ENCODE assay signal across 9 cellular contexts in the genomic region with DNA sequence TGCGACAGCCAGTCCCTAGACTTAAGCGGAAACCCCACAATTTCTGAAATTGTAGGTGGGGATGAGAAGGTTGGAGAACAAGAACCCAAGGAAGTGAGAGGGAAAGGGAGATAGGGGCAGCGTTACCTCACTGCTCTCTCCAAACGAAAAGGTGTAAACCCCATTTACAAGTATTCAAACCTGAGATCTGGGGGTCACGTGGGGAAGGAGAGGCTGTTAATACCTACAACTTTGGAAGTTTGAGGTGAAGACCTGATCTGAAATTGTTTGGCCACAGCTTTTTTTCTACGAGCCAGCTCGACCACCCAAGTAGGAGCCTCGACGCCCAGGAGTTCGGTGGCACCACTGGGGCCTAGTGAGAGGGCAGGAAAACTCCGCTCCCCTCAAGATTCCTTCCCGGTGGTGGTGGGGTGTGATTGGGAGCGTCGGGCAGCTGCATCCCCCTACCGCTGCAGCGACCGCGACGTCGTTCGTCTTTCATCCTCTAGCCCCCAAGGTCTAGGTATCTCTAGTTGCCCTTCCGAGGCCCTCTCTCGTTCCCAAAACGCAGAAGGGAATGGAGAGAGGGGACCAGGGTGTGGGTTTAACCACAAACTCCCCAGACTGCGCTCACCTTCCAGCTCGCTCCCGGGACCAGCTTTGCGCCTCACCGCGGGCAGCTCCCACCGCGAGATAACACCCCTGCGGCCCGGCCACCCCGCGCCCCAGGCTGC. TPM values are rescaled to one million over a fixed set of nuclear protein-coding genes. Genes with fewer than 3 reads are reported as not detected.
DNase-seq lines count a peak whose midpoint lies in the region; ATAC-seq, FAIRE-seq and TF ChIP-seq lines count a peak whose summit lies in the region.
"Had no signal": no experiment of that assay in that cellular context is flagged by ENCODE, and none has a peak within 500 bp of the region (broad histone marks: within the 10 kb centered on the region; RNA-seq: fewer than 3 reads in every experiment).

No MANE protein-coding gene starts in this region.

- peaks cover 1% of the 10 kb centered on the region; the same call in 1 of the 2 replicates for H4K20me1 ChIP-seq in HepG2 (ENCODE audit: insufficient read depth, low read length)

- no peaks in the 10 kb centered on the region for H3K9me3 ChIP-seq in HepG2 (ENCODE audit: low read length)
- no peaks in the 10 kb centered on the region for H3K9me3 ChIP-seq in upper lobe of right lung

- no peak overlapping the region for H3K27ac Mint-ChIP-seq in activated naive CD4-positive, alpha-beta T cell treated with anti-CD3 and anti-CD28 coated beads for 36 hours
- no peak overlapping the region for H3K27ac Mint-ChIP-seq in activated naive CD4-positive, alpha-beta T cell treated with anti-CD3 and anti-CD28 coated beads, Interleukin-2, amount 50 U/mL, for 72 hours

- H2AFZ ChIP-seq in HepG2 (ENCODE audit: low read length): no peak overlapping the region

- H3K36me3 Mint-ChIP-seq in activated naive CD4-positive, alpha-beta T cell treated with anti-CD3 and anti-CD28 coated beads for 36 hours (ENCODE audit: low read depth): no peaks in the 10 kb centered on the region
- no peaks in the 10 kb centered on the region for H3K36me3 Mint-ChIP-seq in activated naive CD4-positive, alpha-beta T cell treated with anti-CD3 and anti-CD28 coated beads, Interleukin-2, amount 50 U/mL, for 72 hours

- FAIRE-seq in HepG2 (lab: Jason Lieb, UNC): no peak

- TF ChIP-seq CTCF in astrocyte of the spinal cord (IDR thresholded peaks at IDR 0.05; ENCODE audit: low read depth, low read length): no peak
- 0 out of 2 replicates have a peak, but pooled peaks have one; percentile 6 for TF ChIP-seq CTCF in HepG2 (CRISPR knock-in tag; IDR thresholded peaks at IDR 0.05)
- no peak for TF ChIP-seq CTCF in upper lobe of right lung (IDR thresholded peaks at IDR 0.05)

- in situ Hi-C loops in astrocyte of the spinal cord (cut with HindIII; ENCODE audit: low sequenced_read_pairs): no loop called here
- in situ Hi-C loops in HepG2 (cut with HindIII; ENCODE audit: extremely low pct_ligation_motif_present, low pct_unique_long_range_greater_than_20kb): loop anchor here (5.0 kb wide), 1 partner anchor 43 kb away; no protein-coding TSS in a partner anchor

- H3K9me3 Mint-ChIP-seq in activated naive CD4-positive, alpha-beta T cell treated with anti-CD3 and anti-CD28 coated beads for 36 hours: no peaks in the 10 kb centered on the region
- no peaks in the 10 kb centered on the region for H3K9me3 Mint-ChIP-seq in activated naive CD4-positive, alpha-beta T cell treated with anti-CD3 and anti-CD28 coated beads, Interleukin-2, amount 50 U/mL, for 72 hours

- H3K27me3 ChIP-seq in HepG2 (ENCODE audit: control insufficient read depth in 1 of 2, insufficient read depth in 2 of 2, low read length in 2 of 2) (peaks cover 0 to 4% of the 10 kb centered on the region in 2 experiments; a peak in 2 of 5 replicates), upper lobe of right lung (no peaks in the 10 kb centered on the region)

- TF ChIP-seq RAD21 in HepG2 (CRISPR knock-in tag; IDR thresholded peaks at IDR 0.05): no peak

- CTCF ChIA-PET in activated naive CD4-positive, alpha-beta T cell treated with anti-CD3 and anti-CD28 coated beads for 36 hours (lab: Charles Lee): no interaction called here
- CTCF ChIA-PET in HepG2 (lab: Yijun Ruan, JAX; ENCODE audit: low intra/inter-chr PET ratio, low total read pairs): no interaction called here

- ATAC-seq in activated naive CD4-positive, alpha-beta T cell treated with anti-CD3 and anti-CD28 coated beads, Interleukin-2, amount 50 U/mL, for 72 hours: no peak
- ATAC-seq in HepG2 (peak; percentile 59; the same call in 2 of the 3 replicates), upper lobe of right lung (no peak), GM18520 (IDR thresholded peaks at IDR 0.05; ENCODE audit: unreplicated experiment) (no peak)

- peaks cover 9% of the 10 kb centered on the region for H3K79me2 ChIP-seq in HepG2 (ENCODE audit: insufficient read depth, low read length)

- no peak overlapping the region for H3K27ac ChIP-seq in HepG2 (ENCODE audit: extremely low read length, insufficient read depth, low read length)
- peak overlapping the region; percentile 94 for H3K27ac ChIP-seq in upper lobe of right lung

- peaks cover 46% of the 10 kb centered on the region for H3K27me3 Mint-ChIP-seq in activated naive CD4-positive, alpha-beta T cell treated with anti-CD3 and anti-CD28 coated beads for 36 hours (ENCODE audit: low read depth)

- H3K4me2 ChIP-seq in HepG2 (ENCODE audit: low read depth, low read length): peak overlapping the region; percentile 87

- H3K4me3 Mint-ChIP-seq in activated naive CD4-positive, alpha-beta T cell treated with anti-CD3 and anti-CD28 coated beads for 36 hours: peak overlapping the region; percentile 80

- peak overlapping the region; percentile 91 for H3K4me3 ChIP-seq in astrocyte of the spinal cord (ENCODE audit: low read depth, low read length)
- peak overlapping the region; percentile 89 to 97 (median 90) for H3K4me3 ChIP-seq in HepG2 (replicated peaks in 1 of 3; ENCODE audit: insufficient read depth in 1 of 3, low read depth in 2 of 3, low read length in 3 of 3)
- peak overlapping the region; percentile 75 for H3K4me3 ChIP-seq in upper lobe of right lung

- H3K4me1 Mint-ChIP-seq in activated naive CD4-positive, alpha-beta T cell treated with anti-CD3 and anti-CD28 coated beads for 36 hours (ENCODE audit: low read depth): peaks cover 6% of the 10 kb centered on the region

- H3K9ac ChIP-seq in HepG2 (ENCODE audit: insufficient read depth, low read depth, low read length): peak overlapping the region; percentile 80

- H3K4me1 ChIP-seq in HepG2 (ENCODE audit: insufficient read depth, low read length): peaks cover 48% of the 10 kb centered on the region
- peaks cover 11% of the 10 kb centered on the region for H3K4me1 ChIP-seq in upper lobe of right lung

- no peak for TF ChIP-seq POLR2A in HepG2 (IDR thresholded peaks at IDR 0.05; ENCODE audit: insufficient read depth in 1 of 2, low read depth in 2 of 2, low read length in 2 of 2)

- no peak for DNase-seq in activated naive CD4-positive, alpha-beta T cell treated with anti-CD3 and anti-CD28 coated beads for 36 hours
- DNase-seq in activated naive CD4-positive, alpha-beta T cell treated with anti-CD3 and anti-CD28 coated beads, Interleukin-2, amount 50 U/mL, for 72 hours (ENCODE audit: low spot score in 2 of 2): no peak
- peak; percentile 34 for DNase-seq in astrocyte of the spinal cord (ENCODE audit: low read depth, low spot score)
- no peak for DNase-seq in HepG2 (ENCODE audit: low spot score)
- DNase-seq in upper lobe of right lung: no peak
- no peak for DNase-seq in occipital lobe (lab: John Stamatoyannopoulos, UW)
- DNase-seq in LoVo (ENCODE audit: low spot score): no peak
- DNase-seq: stimulated activated CD4-positive, alpha-beta T cell treated with anti-CD3 and anti-CD28 coated beads, Interleukin-1b, Interleukin-23, amount 100 ng/mL, for 48 hours had no signal

- BruUV-seq in HepG2 (replicated peaks; lab: Mats Ljungman, UMichigan): no TSS peak

- WGBS in HepG2 (ENCODE audit: low lambda C conversion rate): 44% methylated on average over 9 of the region's 36 CpGs

- intact Hi-C loops in activated naive CD4-positive, alpha-beta T cell treated with anti-CD3 and anti-CD28 coated beads for 36 hours (cut with micrococcal nuclease): no loop called here
- intact Hi-C loops in HepG2 (cut with micrococcal nuclease; ENCODE audit: unreplicated experiment): loop anchor here (1.0 to 5.0 kb wide), 4 partner anchors 34 to 103 kb away; no protein-coding TSS in a partner anchor
- intact Hi-C loops in upper lobe of right lung (cut with DNase I): no loop called here

- no peak for TF ChIP-seq EP300 in HepG2 (IDR thresholded peaks at IDR 0.05; ENCODE audit: low read depth in 2 of 2, low read length in 2 of 2)
- TF ChIP-seq EP300 in HepG2 (CRISPR knock-in tag; IDR thresholded peaks at IDR 0.05; ENCODE audit: borderline replicate concordance): no peak

- POLR2A ChIA-PET in HepG2 (lab: Yijun Ruan, JAX): interaction anchor here (0.6 to 1.7 kb wide), 5 partner anchors 32 to 232 kb away, joined by 3 to 5 read pairs (median 3); no protein-coding TSS in a partner anchor

- H3K36me3 ChIP-seq in HepG2 (replicated peaks in 1 of 2; ENCODE audit: control insufficient read depth in 1 of 2, insufficient read depth in 2 of 2, low read length in 2 of 2): no peaks in the 10 kb centered on the region
- no peaks in the 10 kb centered on the region for H3K36me3 ChIP-seq in upper lobe of right lung

RNA-seq across cellular contexts. Expression of a gene that starts 0.9 kb away (rescaled TPM):
- total RNA-seq in activated naive CD4-positive, alpha-beta T cell treated with anti-CD3 and anti-CD28 coated beads for 36 hours: 1 to 10 TPM; 2.7 to 2.8 TPM
- 1 to 10 TPM; 4.0 to 4.3 TPM for total RNA-seq in activated naive CD4-positive, alpha-beta T cell treated with anti-CD3 and anti-CD28 coated beads, Interleukin-2, amount 50 U/mL, for 72 hours
- total RNA-seq in HepG2 (2016; rRNA removed; fragmentation: Illumina TruSeq; extraction: Trizol): 4.7 and 8.4 TPM in 2 replicates
- 0.62 and 1.8 TPM in 2 replicates for total RNA-seq in HepG2 (2016; cell fraction: cytosol; rRNA removed; fragmentation: Illumina TruSeq; extraction: Trizol; ENCODE audit: low read depth)
- 4.2 and 7.6 TPM in 2 replicates for total RNA-seq in HepG2 (2016; cell fraction: insoluble cytoplasmic fraction; rRNA removed; fragmentation: Illumina TruSeq; extraction: Trizol)
- total RNA-seq in HepG2 (2016; cell fraction: membrane; rRNA removed; fragmentation: Illumina TruSeq; extraction: Trizol): 3.1 TPM in 2 replicates
- total RNA-seq in HepG2 (2016; cell fraction: nucleus; rRNA removed; fragmentation: Illumina TruSeq; extraction: Trizol): 7.0 and 8.7 TPM in 2 replicates
- polyA plus RNA-seq in HepG2 (2011; rRNA removed): 3.8 and 3.9 TPM in 2 replicates
- 2.5 and 3.0 TPM in 2 replicates for polyA plus RNA-seq in HepG2 (2011; cell fraction: cytosol; rRNA removed)
- 4.6 and 5.5 TPM in 2 replicates for polyA plus RNA-seq in HepG2 (2011; cell fraction: nucleus; rRNA removed)
- 2.9 and 3.3 TPM in 2 replicates for polyA plus RNA-seq in HepG2 (2012)
- polyA plus RNA-seq in HepG2 (2016; cell fraction: cytosol; fragmentation: Illumina TruSeq; extraction: Trizol; ENCODE audit: low read depth): 0.25 and 0.35 TPM in 2 replicates
- polyA plus RNA-seq in HepG2 (2016; cell fraction: insoluble cytoplasmic fraction; fragmentation: Illumina TruSeq; extraction: Trizol; ENCODE audit: low read depth): 3.8 and 4.5 TPM in 2 replicates
- 0.82 and 1.2 TPM in 2 replicates for polyA plus RNA-seq in HepG2 (2016; cell fraction: membrane; fragmentation: Illumina TruSeq; extraction: Trizol; ENCODE audit: low read depth)
- 2.7 and 4.5 TPM in 2 replicates for polyA plus RNA-seq in HepG2 (2016; cell fraction: nucleus; fragmentation: Illumina TruSeq; extraction: Trizol; ENCODE audit: insufficient read depth, low read depth)
- polyA minus RNA-seq in HepG2 (2011; rRNA and poly(A)+ RNA removed; ENCODE audit: low replicate concordance): 16.6 and 45.9 TPM in 2 replicates
- 4.8 and 5.0 TPM in 2 replicates for polyA minus RNA-seq in HepG2 (2011; cell fraction: cytosol; rRNA and poly(A)+ RNA removed)
- polyA minus RNA-seq in HepG2 (2011; cell fraction: nucleus; rRNA and poly(A)+ RNA removed): 10.2 and 13.1 TPM in 2 replicates
- total RNA-seq in upper lobe of right lung: 43.7 TPM
- total RNA-seq in occipital lobe: 2.7 TPM

RNA-seq across cellular contexts. Expression of a gene that starts 52.5 kb away (rescaled TPM):
- 100 to 1,000 TPM; 116 to 128 TPM for total RNA-seq in activated naive CD4-positive, alpha-beta T cell treated with anti-CD3 and anti-CD28 coated beads for 36 hours
- 10 to 100 TPM; 74.2 to 87.0 TPM for total RNA-seq in activated naive CD4-positive, alpha-beta T cell treated with anti-CD3 and anti-CD28 coated beads, Interleukin-2, amount 50 U/mL, for 72 hours
- total RNA-seq in HepG2 (2016; rRNA removed; fragmentation: Illumina TruSeq; extraction: Trizol): 84.9 and 128 TPM in 2 replicates
- total RNA-seq in HepG2 (2016; cell fraction: cytosol; rRNA removed; fragmentation: Illumina TruSeq; extraction: Trizol; ENCODE audit: low read depth): 4.7 and 7.1 TPM in 2 replicates
- total RNA-seq in HepG2 (2016; cell fraction: insoluble cytoplasmic fraction; rRNA removed; fragmentation: Illumina TruSeq; extraction: Trizol): 81.2 and 116 TPM in 2 replicates
- total RNA-seq in HepG2 (2016; cell fraction: membrane; rRNA removed; fragmentation: Illumina TruSeq; extraction: Trizol): 15.6 and 16.3 TPM in 2 replicates
- 88.9 and 92.7 TPM in 2 replicates for total RNA-seq in HepG2 (2016; cell fraction: nucleus; rRNA removed; fragmentation: Illumina TruSeq; extraction: Trizol)
- 8.8 and 14.7 TPM in 2 replicates for polyA plus RNA-seq in HepG2 (2011; rRNA removed)
- polyA plus RNA-seq in HepG2 (2011; cell fraction: cytosol; rRNA removed): 5.8 TPM in 2 replicates
- polyA plus RNA-seq in HepG2 (2011; cell fraction: nucleus; rRNA removed): 12.3 and 16.2 TPM in 2 replicates
- polyA plus RNA-seq in HepG2 (2012): 11.0 and 37.7 TPM in 2 replicates
- 1.6 and 2.5 TPM in 2 replicates for polyA plus RNA-seq in HepG2 (2016; cell fraction: cytosol; fragmentation: Illumina TruSeq; extraction: Trizol; ENCODE audit: low read depth)
- 117 and 121 TPM in 2 replicates for polyA plus RNA-seq in HepG2 (2016; cell fraction: insoluble cytoplasmic fraction; fragmentation: Illumina TruSeq; extraction: Trizol; ENCODE audit: low read depth)
- polyA plus RNA-seq in HepG2 (2016; cell fraction: membrane; fragmentation: Illumina TruSeq; extraction: Trizol; ENCODE audit: low read depth): 3.2 and 3.8 TPM in 2 replicates
- 120 and 130 TPM in 2 replicates for polyA plus RNA-seq in HepG2 (2016; cell fraction: nucleus; fragmentation: Illumina TruSeq; extraction: Trizol; ENCODE audit: insufficient read depth, low read depth)
- 3.5 and 20.6 TPM in 2 replicates for polyA minus RNA-seq in HepG2 (2011; rRNA and poly(A)+ RNA removed; ENCODE audit: low replicate concordance)
- 13.0 and 18.9 TPM in 2 replicates for polyA minus RNA-seq in HepG2 (2011; cell fraction: cytosol; rRNA and poly(A)+ RNA removed)
- polyA minus RNA-seq in HepG2 (2011; cell fraction: nucleus; rRNA and poly(A)+ RNA removed): 30.3 and 42.6 TPM in 2 replicates
- total RNA-seq in upper lobe of right lung: 1.5 TPM
- 15.6 TPM for total RNA-seq in occipital lobe
